In the genomic region with DNA sequence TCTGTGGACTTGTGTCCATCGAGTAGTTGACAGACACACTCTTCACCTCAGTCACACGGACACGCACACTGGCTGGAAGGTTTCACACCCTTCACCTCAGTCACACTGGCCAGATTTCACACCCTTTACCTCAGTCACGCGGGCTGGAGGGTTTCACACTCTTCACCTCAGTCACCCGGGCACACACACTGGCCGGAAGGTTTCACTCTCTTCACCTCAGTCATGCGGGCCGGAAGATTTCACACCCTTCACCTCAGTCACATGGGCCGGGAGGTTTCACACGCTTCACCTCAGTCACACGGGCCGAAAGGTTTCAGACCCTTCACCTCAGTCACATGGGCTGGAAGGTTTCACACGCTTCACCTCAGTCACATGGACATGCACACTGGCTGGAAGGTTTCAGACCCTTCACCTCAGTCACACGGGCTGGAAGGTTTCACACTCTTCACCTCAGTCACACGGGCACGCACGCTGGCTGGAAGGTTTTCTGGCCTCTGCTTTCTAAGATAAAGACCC, we compare ENCODE assay signal across 1 cellular context.
TF ChIP-seq lines count a peak whose summit lies in the region.

No MANE protein-coding gene starts in this region.

TF ChIP-seq in GM12878, 131 proteins besides CTCF, POLR2A, EP300 and RAD21 (continued from another document):
- TF ChIP-seq MAX (IDR thresholded peaks at IDR 0.05; ENCODE audit: low read depth, low read length) = peak; percentile 88
- TF ChIP-seq BCL3 (IDR thresholded peaks at IDR 0.05; ENCODE audit: borderline replicate concordance, insufficient read depth, low read depth, low read length, poor library complexity, severe bottlenecking) = peak; percentile 94
- TF ChIP-seq SMC3 (IDR thresholded peaks at IDR 0.05; ENCODE audit: borderline replicate concordance, low read length) = peak; percentile 9; the same call in 1 of the 2 replicates
- TF ChIP-seq, protein P1, sequence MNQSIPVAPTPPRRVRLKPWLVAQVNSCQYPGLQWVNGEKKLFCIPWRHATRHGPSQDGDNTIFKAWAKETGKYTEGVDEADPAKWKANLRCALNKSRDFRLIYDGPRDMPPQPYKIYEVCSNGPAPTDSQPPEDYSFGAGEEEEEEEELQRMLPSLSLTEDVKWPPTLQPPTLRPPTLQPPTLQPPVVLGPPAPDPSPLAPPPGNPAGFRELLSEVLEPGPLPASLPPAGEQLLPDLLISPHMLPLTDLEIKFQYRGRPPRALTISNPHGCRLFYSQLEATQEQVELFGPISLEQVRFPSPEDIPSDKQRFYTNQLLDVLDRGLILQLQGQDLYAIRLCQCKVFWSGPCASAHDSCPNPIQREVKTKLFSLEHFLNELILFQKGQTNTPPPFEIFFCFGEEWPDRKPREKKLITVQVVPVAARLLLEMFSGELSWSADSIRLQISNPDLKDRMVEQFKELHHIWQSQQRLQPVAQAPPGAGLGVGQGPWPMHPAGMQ (IDR thresholded peaks at IDR 0.05; ENCODE audit: borderline replicate concordance) = peak; percentile 66; the same call in 1 of the 2 replicates
- TF ChIP-seq, protein P2, sequence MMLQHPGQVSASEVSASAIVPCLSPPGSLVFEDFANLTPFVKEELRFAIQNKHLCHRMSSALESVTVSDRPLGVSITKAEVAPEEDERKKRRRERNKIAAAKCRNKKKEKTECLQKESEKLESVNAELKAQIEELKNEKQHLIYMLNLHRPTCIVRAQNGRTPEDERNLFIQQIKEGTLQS (IDR thresholded peaks at IDR 0.05; ENCODE audit: borderline replicate concordance, extremely low read depth, low read depth, low read length) = peak; percentile 86; the same call in 1 of the 2 replicates
- TF ChIP-seq RBBP5 (conservative IDR thresholded peaks at IDR 0.05) = no peak
- no peak for TF ChIP-seq ZBTB11 (CRISPR knock-in tag; IDR thresholded peaks at IDR 0.05)
- no peak for TF ChIP-seq KAT2A (conservative IDR thresholded peaks at IDR 0.05; ENCODE audit: control insufficient read depth, low read depth, low read length)
- TF ChIP-seq POU2F2 (IDR thresholded peaks at IDR 0.05; ENCODE audit: borderline replicate concordance, low read depth, low read length) = peak; percentile 65; the same call in 2 of the 3 replicates
- no peak; the same call in 1 of the 2 replicates for TF ChIP-seq TARDBP (IDR thresholded peaks at IDR 0.05; ENCODE audit: borderline replicate concordance)
- no peak for TF ChIP-seq CBFB (IDR thresholded peaks at IDR 0.05; ENCODE audit: low read depth)
- TF ChIP-seq RCOR1 (conservative IDR thresholded peaks at IDR 0.05; ENCODE audit: low read depth, low read length) = peak; percentile 51; the same call in 1 of the 2 replicates
- peak; percentile 72 for TF ChIP-seq MYC (IDR thresholded peaks at IDR 0.05; ENCODE audit: insufficient read depth, insufficient read length, insufficient replicate concordance, low read length, severe bottlenecking)
- no peak for TF ChIP-seq LARP7 (IDR thresholded peaks at IDR 0.05)
- peak; percentile 80 for TF ChIP-seq SMAD1 (IDR thresholded peaks at IDR 0.05; ENCODE audit: low read depth, partially characterized antibody)
- TF ChIP-seq PAX8 (IDR thresholded peaks at IDR 0.05) = no peak
- TF ChIP-seq WRNIP1 (IDR thresholded peaks at IDR 0.05; ENCODE audit: borderline replicate concordance, low read depth, low read length) = no peak
- peak; percentile 85 for TF ChIP-seq RUNX3 (IDR thresholded peaks at IDR 0.05; ENCODE audit: low read length)
- peak; percentile 45; the same call in 1 of the 2 replicates for TF ChIP-seq BCL11A (IDR thresholded peaks at IDR 0.05; ENCODE audit: low read depth, low read length)
- TF ChIP-seq, protein P3, sequence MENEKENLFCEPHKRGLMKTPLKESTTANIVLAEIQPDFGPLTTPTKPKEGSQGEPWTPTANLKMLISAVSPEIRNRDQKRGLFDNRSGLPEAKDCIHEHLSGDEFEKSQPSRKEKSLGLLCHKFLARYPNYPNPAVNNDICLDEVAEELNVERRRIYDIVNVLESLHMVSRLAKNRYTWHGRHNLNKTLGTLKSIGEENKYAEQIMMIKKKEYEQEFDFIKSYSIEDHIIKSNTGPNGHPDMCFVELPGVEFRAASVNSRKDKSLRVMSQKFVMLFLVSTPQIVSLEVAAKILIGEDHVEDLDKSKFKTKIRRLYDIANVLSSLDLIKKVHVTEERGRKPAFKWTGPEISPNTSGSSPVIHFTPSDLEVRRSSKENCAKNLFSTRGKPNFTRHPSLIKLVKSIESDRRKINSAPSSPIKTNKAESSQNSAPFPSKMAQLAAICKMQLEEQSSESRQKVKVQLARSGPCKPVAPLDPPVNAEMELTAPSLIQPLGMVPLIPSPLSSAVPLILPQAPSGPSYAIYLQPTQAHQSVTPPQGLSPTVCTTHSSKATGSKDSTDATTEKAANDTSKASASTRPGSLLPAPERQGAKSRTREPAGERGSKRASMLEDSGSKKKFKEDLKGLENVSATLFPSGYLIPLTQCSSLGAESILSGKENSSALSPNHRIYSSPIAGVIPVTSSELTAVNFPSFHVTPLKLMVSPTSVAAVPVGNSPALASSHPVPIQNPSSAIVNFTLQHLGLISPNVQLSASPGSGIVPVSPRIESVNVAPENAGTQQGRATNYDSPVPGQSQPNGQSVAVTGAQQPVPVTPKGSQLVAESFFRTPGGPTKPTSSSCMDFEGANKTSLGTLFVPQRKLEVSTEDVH (IDR thresholded peaks at IDR 0.05; ENCODE audit: low read depth, partially characterized antibody) = peak; percentile 34
